ENCODE assay signal across 8 cellular contexts in the genomic region with DNA sequence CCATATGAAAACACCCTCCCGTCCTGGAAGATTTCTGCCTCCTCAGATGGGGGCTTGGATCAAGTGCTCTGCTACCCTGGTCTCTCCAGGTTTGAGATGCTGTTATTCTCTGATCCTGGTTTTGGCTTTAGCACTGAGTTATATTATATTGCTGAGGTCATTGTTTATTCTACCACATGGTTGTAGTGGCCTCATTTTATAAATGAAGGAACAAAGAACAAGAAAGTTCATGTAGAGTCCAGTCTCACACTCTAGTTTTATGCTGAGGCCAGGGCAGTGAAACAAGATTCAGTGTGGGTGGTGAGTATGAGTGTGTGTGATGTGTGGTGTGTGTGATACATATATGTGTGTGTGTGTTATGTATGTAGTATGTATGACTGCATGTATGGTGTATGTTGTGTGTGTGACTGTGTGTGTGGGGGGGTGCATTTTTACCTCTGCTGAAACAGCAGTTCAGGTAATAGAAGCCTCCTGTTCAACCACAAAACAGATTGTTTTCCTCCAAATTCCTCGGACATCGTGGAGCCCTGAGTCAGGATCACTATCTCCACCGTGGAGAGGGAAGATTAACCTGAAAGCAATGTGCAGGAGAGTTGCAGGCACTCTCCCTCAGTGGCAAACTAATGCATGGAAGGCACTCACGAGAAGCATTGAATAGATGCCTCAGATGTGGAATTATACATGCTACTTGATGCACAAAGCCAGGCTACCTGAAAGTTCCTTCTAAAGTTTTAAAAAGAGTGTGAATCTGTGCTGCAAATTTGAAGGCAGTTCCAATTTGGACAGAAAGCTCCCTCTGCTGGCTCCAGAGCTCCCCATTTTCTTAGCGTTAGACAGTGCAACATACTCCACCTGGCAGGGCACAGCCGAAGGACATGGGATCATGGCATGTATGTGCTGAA.
DNase-seq lines count a peak whose midpoint lies in the region; ATAC-seq and TF ChIP-seq lines count a peak whose summit lies in the region.

No MANE protein-coding gene starts in this region.

- H3K27me3 Mint-ChIP-seq in Calu3 (ENCODE audit: unreplicated experiment) (peaks cover 71% of the 10 kb centered on the region), CD14-positive monocyte (ENCODE audit: low read depth in 3 of 3) (peaks cover 5 to 12% (median 10%) of the 10 kb centered on the region in 3 donors)

- ATAC-seq in GM21381 (IDR thresholded peaks at IDR 0.05; ENCODE audit: unreplicated experiment) = no peak

- no TSS peak for BruUV-seq in Calu3 (replicated peaks; lab: Mats Ljungman, UMichigan)

- H3K36me3 Mint-ChIP-seq in Calu3 (ENCODE audit: insufficient read depth, unreplicated experiment) (no peaks in the 10 kb centered on the region), CD14-positive monocyte (no peaks in the 10 kb centered on the region)

- H3K4me1 Mint-ChIP-seq in Calu3 (ENCODE audit: low read depth, unreplicated experiment) (no peaks in the 10 kb centered on the region), CD14-positive monocyte (no peaks in the 10 kb centered on the region)

- DNase-seq in Calu3 (peak; percentile 40), M059J (ENCODE audit: low read depth) (peak; percentile 58), coronary artery (ENCODE audit: low spot score) (no peak), medulla oblongata (ENCODE audit: extremely low spot score) (peak; percentile 73), CD14-positive monocyte (ENCODE audit: low spot score) (no peak), germinal center (ENCODE audit: low spot score) (no peak), T1000 (lab: John Stamatoyannopoulos, UW) (no peak)

- H3K27ac ChIP-seq in coronary artery = no peak overlapping the region

- CTCF ChIA-PET in Calu3 (lab: Charles Lee) = interaction anchor here (0.6 to 1.0 kb wide), 4 partner anchors 854 to 1302 kb away, joined by 5 to 7 read pairs (median 6); no protein-coding TSS in a partner anchor

- no peaks in the 10 kb centered on the region for H3K9me3 Mint-ChIP-seq in Calu3 (ENCODE audit: low read depth, unreplicated experiment)
- H3K9me3 Mint-ChIP-seq in CD14-positive monocyte = no peaks in the 10 kb centered on the region

- no peak overlapping the region for H3K4me3 Mint-ChIP-seq in Calu3 (ENCODE audit: low read depth, unreplicated experiment)
- no peak overlapping the region for H3K4me3 Mint-ChIP-seq in CD14-positive monocyte

- TF ChIP-seq CTCF in Calu3 (IDR thresholded peaks at IDR 0.05; ENCODE audit: unreplicated experiment) = no peak
- peak; percentile 28 for TF ChIP-seq CTCF in coronary artery (IDR thresholded peaks at IDR 0.05)
- no peak for TF ChIP-seq CTCF in CD14-positive monocyte (IDR thresholded peaks at IDR 0.05)

- no peak overlapping the region for H3K4me3 ChIP-seq in coronary artery

- H3K27ac Mint-ChIP-seq in Calu3 (ENCODE audit: unreplicated experiment) = no peak overlapping the region
- H3K27ac Mint-ChIP-seq in CD14-positive monocyte = no peak overlapping the region

- intact Hi-C loops in Calu3 (cut with micrococcal nuclease; ENCODE audit: unreplicated experiment) = loop anchor here (2.0 kb wide), 1 partner anchor 855 kb away; no protein-coding TSS in a partner anchor
- intact Hi-C loops in CD14-positive monocyte (cut with micrococcal nuclease) = no loop called here

Comparison
In these comparisons a context has a peak if more than half of its experiments do, and no peak if none do; other contexts are left out.
1. DNase-seq: peak in Calu3 (single experiment), M059J (single experiment) and medulla oblongata (single experiment); none in coronary artery (single experiment), CD14-positive monocyte (single experiment), germinal center (single experiment) and T1000 (single experiment).